ENCODE assay signal across 16 cellular contexts in the genomic region with DNA sequence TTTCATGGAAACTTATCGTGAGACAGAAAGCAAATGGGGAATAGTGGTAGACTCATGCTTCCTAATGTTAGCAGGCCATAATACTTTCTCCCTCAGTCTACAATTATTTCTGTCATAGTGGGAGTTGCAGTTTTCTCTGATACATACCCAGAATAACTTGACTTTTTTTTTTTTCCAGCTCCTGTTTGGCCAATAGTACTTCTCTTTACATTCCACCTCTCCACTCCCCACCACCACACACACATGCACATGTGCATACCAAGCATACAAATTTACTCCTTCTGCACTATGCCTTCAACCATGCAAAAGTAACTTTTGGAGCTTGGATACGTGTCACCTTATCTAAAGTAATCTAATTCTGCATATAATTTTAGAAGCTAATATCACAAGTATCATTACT. TPM values are rescaled to one million over a fixed set of nuclear protein-coding genes. Genes with fewer than 3 reads are reported as not detected.
DNase-seq lines count a peak whose midpoint lies in the region; ATAC-seq and TF ChIP-seq lines count a peak whose summit lies in the region.
"Had no signal": no experiment of that assay in that cellular context is flagged by ENCODE, and none has a peak within 500 bp of the region (broad histone marks: within the 10 kb centered on the region; RNA-seq: fewer than 3 reads in every experiment).

No MANE protein-coding gene starts in this region.

- H3K27ac Mint-ChIP-seq in WTC11 (no peak overlapping the region), endothelial cell (ENCODE audit: unreplicated experiment) (no peak overlapping the region)

- no peak overlapping the region for H3K4me3 Mint-ChIP-seq in WTC11
- H3K4me3 Mint-ChIP-seq in endothelial cell (ENCODE audit: unreplicated experiment) = no peak overlapping the region
- H3K4me3 Mint-ChIP-seq: activated T-helper 17 cell treated with anti-CD3 and anti-CD28 coated beads, Interleukin-2, amount 50 U/mL, for 72 hours had no signal

- no peaks in the 10 kb centered on the region for H3K27me3 Mint-ChIP-seq in WTC11 (ENCODE audit: low read depth)
- peaks cover 3% of the 10 kb centered on the region for H3K27me3 Mint-ChIP-seq in endothelial cell (ENCODE audit: unreplicated experiment)
- H3K27me3 Mint-ChIP-seq: activated T-helper 17 cell treated with anti-CD3 and anti-CD28 coated beads, Interleukin-2, amount 50 U/mL, for 72 hours had no signal

- no peaks in the 10 kb centered on the region for H4K20me1 ChIP-seq in OCI-LY7 (ENCODE audit: insufficient read depth, low read length)

- H3K9ac ChIP-seq in muscle layer of colon (ENCODE audit: low read length) = no peak overlapping the region

- no TSS peak for BruUV-seq in OCI-LY7 (replicated peaks; lab: Mats Ljungman, UMichigan)

- no peak for ATAC-seq in WTC11
- ATAC-seq: activated T-helper 17 cell treated with anti-CD3 and anti-CD28 coated beads, Interleukin-2, amount 50 U/mL, for 72 hours had no signal

- H3K27me3 ChIP-seq in ACC112 (ENCODE audit: insufficient read depth, low read length) = no peaks in the 10 kb centered on the region
- H3K27me3 ChIP-seq in muscle layer of colon (ENCODE audit: control insufficient read depth in 1 of 2, insufficient read depth in 2 of 2, low read length in 2 of 2) = no peaks in the 10 kb centered on the region
- H3K27me3 ChIP-seq: heart right ventricle had no signal

- CTCF ChIA-PET in WTC11 (lab: Charles Lee) = interaction anchor here (1.1 to 4.7 kb wide), 6 partner anchors 8 to 333 kb away, joined by 3 to 27 read pairs (median 7); a partner anchor contains a TSS
- CTCF ChIA-PET in OCI-LY7 (lab: Charles Lee; ENCODE audit: unreplicated experiment) = no interaction called here

- H3K79me2 ChIP-seq in ACC112 (ENCODE audit: control insufficient read depth, insufficient read depth, low read length, unreplicated experiment) = no peaks in the 10 kb centered on the region
- no peaks in the 10 kb centered on the region for H3K79me2 ChIP-seq in OCI-LY7 (ENCODE audit: insufficient read depth, low read depth, low read length)

- intact Hi-C loops in OCI-LY7 (cut with micrococcal nuclease; ENCODE audit: unreplicated experiment) = loop anchor here (2.0 kb wide), 1 partner anchor 548 kb away; no protein-coding TSS in a partner anchor

- no peak overlapping the region for H3K4me3 ChIP-seq in ACC112 (ENCODE audit: low read depth, low read length)
- H3K4me3 ChIP-seq in muscle layer of colon (ENCODE audit: low read depth in 1 of 2, low read length in 2 of 2) = no peak overlapping the region
- no peak overlapping the region for H3K4me3 ChIP-seq in OCI-LY7 (ENCODE audit: low read depth, low read length, poor library complexity, severe bottlenecking)
- H3K4me3 ChIP-seq: heart right ventricle, mucosa of descending colon had no signal

- H2AFZ ChIP-seq in ACC112 (ENCODE audit: low read length, unreplicated experiment) (no peak overlapping the region), OCI-LY7 (ENCODE audit: low read length) (no peak overlapping the region)

- TF ChIP-seq CTCF in WTC11 (IDR thresholded peaks at IDR 0.05) (no peak), OCI-LY7 (conservative IDR thresholded peaks at IDR 0.05; ENCODE audit: low read length) (no peak), endothelial cell (IDR thresholded peaks at IDR 0.05; ENCODE audit: unreplicated experiment) (no peak)

- H3K4me1 ChIP-seq in ACC112 (ENCODE audit: control insufficient read depth, insufficient read depth, low read length, unreplicated experiment) (peaks cover 25% of the 10 kb centered on the region), muscle layer of colon (ENCODE audit: insufficient read depth, low read length) (peaks cover 5% of the 10 kb centered on the region), OCI-LY7 (ENCODE audit: insufficient read depth, low read length, poor library complexity, severe bottlenecking) (no peaks in the 10 kb centered on the region)

- DNase-seq in HS-27A (ENCODE audit: low read depth) = peak; percentile 42
- peak; percentile 26 for DNase-seq in astrocyte of the hippocampus (ENCODE audit: low read depth, low spot score)
- DNase-seq in WTC11 (ENCODE audit: low spot score) = no peak
- no peak for DNase-seq in NCI-H1105 treated with DMSO at 0.1 percent for 48 hours (lab: John Stamatoyannopoulos, UW)
- no peak for DNase-seq in OCI-LY7 (ENCODE audit: low spot score)
- DNase-seq in endothelial cell (ENCODE audit: low spot score) = no peak
- DNase-seq: GDM1; NCI-H510A; stimulated activated CD4-positive, alpha-beta T cell treated with anti-CD3 and anti-CD28 coated beads, Interleukin-12 subunit alpha, Interleukin-12 subunit beta, amount 100 ng/mL, for 4 hours; stimulated activated naive CD4-positive, alpha-beta T cell treated with Interleukin-2 at 50 U/mL for 16 hours had no signal

- H3K27ac ChIP-seq in ACC112 (ENCODE audit: low read depth, low read length) = peak overlapping the region; percentile 89
- H3K27ac ChIP-seq in muscle layer of colon (ENCODE audit: low read depth, low read length) = peak overlapping the region; percentile 27
- no peak overlapping the region for H3K27ac ChIP-seq in OCI-LY7 (ENCODE audit: low read depth, low read length, poor library complexity, severe bottlenecking)
- H3K27ac ChIP-seq: VCaP had no signal

- no peak overlapping the region for H3K4me2 ChIP-seq in OCI-LY7 (ENCODE audit: low read length)

- H3K4me1 Mint-ChIP-seq in WTC11 = no peaks in the 10 kb centered on the region
- no peaks in the 10 kb centered on the region for H3K4me1 Mint-ChIP-seq in endothelial cell (ENCODE audit: unreplicated experiment)
- H3K4me1 Mint-ChIP-seq: activated T-helper 17 cell treated with anti-CD3 and anti-CD28 coated beads, Interleukin-2, amount 50 U/mL, for 72 hours had no signal

- H3K36me3 ChIP-seq in ACC112 (ENCODE audit: insufficient read depth, low read length) = no peaks in the 10 kb centered on the region; the same call in 1 of the 2 replicates
- no peaks in the 10 kb centered on the region for H3K36me3 ChIP-seq in muscle layer of colon (ENCODE audit: insufficient read depth, low read length)
- H3K36me3 ChIP-seq in OCI-LY7 (ENCODE audit: insufficient read depth, low read length) = no peaks in the 10 kb centered on the region

- POLR2A ChIA-PET in WTC11 (lab: Charles Lee) (no interaction called here), OCI-LY7 (lab: Charles Lee) (interaction anchor here (0.5 to 0.9 kb wide), 2 partner anchors 17 to 327 kb away, joined by 3 to 4 read pairs; no protein-coding TSS in a partner anchor)

- H3K9me3 ChIP-seq in muscle layer of colon (ENCODE audit: low read length) = no peaks in the 10 kb centered on the region
- no peaks in the 10 kb centered on the region for H3K9me3 ChIP-seq in OCI-LY7 (ENCODE audit: low read length)
- H3K9me3 ChIP-seq: heart right ventricle, mucosa of descending colon had no signal

- H3K9me3 Mint-ChIP-seq in WTC11 (no peaks in the 10 kb centered on the region), endothelial cell (ENCODE audit: unreplicated experiment) (no peaks in the 10 kb centered on the region)
- H3K9me3 Mint-ChIP-seq: activated T-helper 17 cell treated with anti-CD3 and anti-CD28 coated beads, Interleukin-2, amount 50 U/mL, for 72 hours had no signal

- H3K36me3 Mint-ChIP-seq in WTC11 (no peaks in the 10 kb centered on the region), endothelial cell (ENCODE audit: low read depth, unreplicated experiment) (peaks cover 4% of the 10 kb centered on the region)

- no peaks in the 10 kb centered on the region for H3K9me2 ChIP-seq in OCI-LY7 (ENCODE audit: insufficient read depth, low read length)

TF ChIP-seq in WTC11, 78 proteins besides CTCF, POLR2A, EP300 and RAD21:
- TF ChIP-seq, protein P1, sequence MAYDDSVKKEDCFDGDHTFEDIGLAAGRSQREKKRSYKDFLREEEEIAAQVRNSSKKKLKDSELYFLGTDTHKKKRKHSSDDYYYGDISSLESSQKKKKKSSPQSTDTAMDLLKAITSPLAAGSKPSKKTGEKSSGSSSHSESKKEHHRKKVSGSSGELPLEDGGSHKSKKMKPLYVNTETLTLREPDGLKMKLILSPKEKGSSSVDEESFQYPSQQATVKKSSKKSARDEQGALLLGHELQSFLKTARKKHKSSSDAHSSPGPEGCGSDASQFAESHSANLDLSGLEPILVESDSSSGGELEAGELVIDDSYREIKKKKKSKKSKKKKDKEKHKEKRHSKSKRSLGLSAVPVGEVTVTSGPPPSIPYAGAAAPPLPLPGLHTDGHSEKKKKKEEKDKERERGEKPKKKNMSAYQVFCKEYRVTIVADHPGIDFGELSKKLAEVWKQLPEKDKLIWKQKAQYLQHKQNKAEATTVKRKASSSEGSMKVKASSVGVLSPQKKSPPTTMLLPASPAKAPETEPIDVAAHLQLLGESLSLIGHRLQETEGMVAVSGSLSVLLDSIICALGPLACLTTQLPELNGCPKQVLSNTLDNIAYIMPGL (CRISPR knock-in tag; IDR thresholded peaks at IDR 0.05) = no peak
- TF ChIP-seq, protein P2, sequence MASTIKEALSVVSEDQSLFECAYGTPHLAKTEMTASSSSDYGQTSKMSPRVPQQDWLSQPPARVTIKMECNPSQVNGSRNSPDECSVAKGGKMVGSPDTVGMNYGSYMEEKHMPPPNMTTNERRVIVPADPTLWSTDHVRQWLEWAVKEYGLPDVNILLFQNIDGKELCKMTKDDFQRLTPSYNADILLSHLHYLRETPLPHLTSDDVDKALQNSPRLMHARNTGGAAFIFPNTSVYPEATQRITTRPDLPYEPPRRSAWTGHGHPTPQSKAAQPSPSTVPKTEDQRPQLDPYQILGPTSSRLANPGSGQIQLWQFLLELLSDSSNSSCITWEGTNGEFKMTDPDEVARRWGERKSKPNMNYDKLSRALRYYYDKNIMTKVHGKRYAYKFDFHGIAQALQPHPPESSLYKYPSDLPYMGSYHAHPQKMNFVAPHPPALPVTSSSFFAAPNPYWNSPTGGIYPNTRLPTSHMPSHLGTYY (CRISPR knock-in tag; IDR thresholded peaks at IDR 0.05) = no peak
- no peak for TF ChIP-seq TCF7 (CRISPR knock-in tag; IDR thresholded peaks at IDR 0.05; ENCODE audit: low read depth)
- TF ChIP-seq, protein P3, sequence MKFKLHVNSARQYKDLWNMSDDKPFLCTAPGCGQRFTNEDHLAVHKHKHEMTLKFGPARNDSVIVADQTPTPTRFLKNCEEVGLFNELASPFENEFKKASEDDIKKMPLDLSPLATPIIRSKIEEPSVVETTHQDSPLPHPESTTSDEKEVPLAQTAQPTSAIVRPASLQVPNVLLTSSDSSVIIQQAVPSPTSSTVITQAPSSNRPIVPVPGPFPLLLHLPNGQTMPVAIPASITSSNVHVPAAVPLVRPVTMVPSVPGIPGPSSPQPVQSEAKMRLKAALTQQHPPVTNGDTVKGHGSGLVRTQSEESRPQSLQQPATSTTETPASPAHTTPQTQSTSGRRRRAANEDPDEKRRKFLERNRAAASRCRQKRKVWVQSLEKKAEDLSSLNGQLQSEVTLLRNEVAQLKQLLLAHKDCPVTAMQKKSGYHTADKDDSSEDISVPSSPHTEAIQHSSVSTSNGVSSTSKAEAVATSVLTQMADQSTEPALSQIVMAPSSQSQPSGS (CRISPR knock-in tag; IDR thresholded peaks at IDR 0.05; ENCODE audit: borderline replicate concordance, low read depth) = no peak

RNA-seq across cellular contexts. Expression of a gene that starts 48.8 kb away (rescaled TPM):
- total RNA-seq in WTC11 (2021) (48.5 to 49.9 TPM (median 49.5 TPM) in 3 replicates), OCI-LY7 (2022) (not detected in 2 replicates), endothelial cell (ENCODE audit: unreplicated experiment) (63.4 TPM)
- not detected in 2 replicates for total RNA-seq in OCI-LY7 (2014; rRNA removed; shearing (Covaris generic))

Comparison
In these comparisons a context has a peak if more than half of its experiments do, and no peak if none do; other contexts are left out.
1. DNase-seq: peak in HS-27A (single experiment) and astrocyte of the hippocampus (single experiment); none in WTC11 (single experiment), NCI-H1105 treated with DMSO at 0.1 percent for 48 hours (single experiment), OCI-LY7 (single experiment) and endothelial cell (single experiment).
2. RNA of a gene that starts 48.8 kb away (total RNA-seq): 63.4 TPM in endothelial cell (single experiment) and 48.5 to 49.9 TPM in WTC11; not detected in OCI-LY7; every median in the first group is over 10 times any median in the second.